In the genomic region with DNA sequence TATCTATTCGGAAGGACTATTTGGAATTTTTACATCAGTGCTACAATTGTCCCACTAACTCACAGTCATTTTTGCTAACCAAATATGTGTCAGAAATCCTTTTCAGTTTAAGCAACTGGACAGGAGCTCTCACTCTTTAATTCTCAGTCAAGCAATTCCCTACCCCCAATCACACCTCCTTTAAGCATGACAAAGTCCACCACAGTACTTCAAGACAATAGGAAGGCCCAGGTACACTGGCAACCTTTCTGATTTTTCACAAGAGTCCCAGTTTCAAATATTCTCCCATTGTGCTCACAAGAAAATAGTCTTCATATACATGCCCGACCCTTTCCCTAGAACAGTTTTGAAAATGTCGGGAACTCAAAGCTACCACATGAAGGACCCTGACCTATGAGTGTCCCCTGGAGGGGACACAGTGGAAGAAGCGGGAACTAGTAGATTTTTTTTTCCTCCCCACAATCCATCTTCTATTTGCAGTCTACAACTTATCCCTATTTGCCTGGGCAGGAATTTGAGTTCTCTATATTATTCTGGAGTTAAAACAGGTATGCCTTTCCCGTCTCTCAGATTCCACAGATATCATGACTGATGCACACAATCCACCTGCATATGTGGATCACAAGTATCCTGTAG, we compare ENCODE assay signal across 21 cellular contexts.
DNase-seq lines count a peak whose midpoint lies in the region; ATAC-seq, FAIRE-seq and TF ChIP-seq lines count a peak whose summit lies in the region.
"Had no signal": no experiment of that assay in that cellular context is flagged by ENCODE, and none has a peak within 500 bp of the region (broad histone marks: within the 10 kb centered on the region; RNA-seq: fewer than 3 reads in every experiment).

No MANE protein-coding gene starts in this region.

- H3K4me1 Mint-ChIP-seq in progenitor cell of endocrine pancreas (ENCODE audit: low read depth) = peaks cover 47% of the 10 kb centered on the region

- in situ Hi-C loops in HAP-1 (cut with MboI; ENCODE audit: low sequenced_read_pairs) = no loop called here

- no peak for TF ChIP-seq POLR2A in GM12891 (IDR thresholded peaks at IDR 0.05; ENCODE audit: low read depth, low read length)

- H3K4me1 ChIP-seq in PC-9 (replicated peaks; ENCODE audit: insufficient read depth) (peaks cover 39% of the 10 kb centered on the region), hepatocyte (ENCODE audit: insufficient read depth) (peaks cover 21% of the 10 kb centered on the region), aorta (ENCODE audit: control insufficient read depth in 1 of 2, insufficient read depth in 2 of 2, low read length in 2 of 2) (peaks cover 2 to 5% of the 10 kb centered on the region in 2 donors), HAP-1 (peaks cover 44% of the 10 kb centered on the region)
- H3K4me1 ChIP-seq: BLaER1 had no signal

- no peak overlapping the region for H2AFZ ChIP-seq in PC-9
- H2AFZ ChIP-seq in hepatocyte = no peak overlapping the region

- DNase-seq in GM12891 (ENCODE audit: insufficient read length, low spot score) (no peak), PC-9 (no peak), hepatocyte (ENCODE audit: low spot score) (no peak), progenitor cell of endocrine pancreas (ENCODE audit: low spot score, unreplicated experiment) (no peak), aorta (no peak), NCI-H524 (lab: John Stamatoyannopoulos, UW) (no peak), HAP-1 (ENCODE audit: low spot score in 2 of 2) (no peak), NCI-H1105 (lab: John Stamatoyannopoulos, UW) (no peak)
- DNase-seq: hippocampal formation; left ventricle myocardium inferior; naive B cell; NCI-H1694; stimulated activated CD4-positive, alpha-beta T cell treated with anti-CD3 and anti-CD28 coated beads, Interleukin-4, amount 100 ng/mL, for 4 hours had no signal

- no peak for ATAC-seq in aorta (ENCODE audit: low FRiP score)

- POLR2A ChIA-PET in PC-9 (lab: Charles Lee; ENCODE audit: unreplicated experiment) = no interaction called here

- H4K20me1 ChIP-seq in PC-9 (ENCODE audit: insufficient read depth) = no peaks in the 10 kb centered on the region
- no peaks in the 10 kb centered on the region for H4K20me1 ChIP-seq in hepatocyte (ENCODE audit: insufficient read depth, poor library complexity, severe bottlenecking)
- H4K20me1 ChIP-seq: BLaER1 had no signal

- CTCF ChIA-PET in PC-9 (lab: Charles Lee) = no interaction called here

- H3K36me3 ChIP-seq in PC-9 (ENCODE audit: low read depth) (no peaks in the 10 kb centered on the region), hepatocyte (replicated peaks; ENCODE audit: insufficient read depth, low read depth) (no peaks in the 10 kb centered on the region), aorta (ENCODE audit: control insufficient read depth in 1 of 2, insufficient read depth in 2 of 2, low read length in 1 of 2) (no peaks in the 10 kb centered on the region), HAP-1 (replicated peaks) (no peaks in the 10 kb centered on the region)
- H3K36me3 ChIP-seq: BLaER1, left ventricle myocardium inferior had no signal

- no peaks in the 10 kb centered on the region for H3K9me3 ChIP-seq in PC-9 (ENCODE audit: insufficient read depth, low read depth)
- no peaks in the 10 kb centered on the region for H3K9me3 ChIP-seq in hepatocyte (ENCODE audit: low read depth)
- no peaks in the 10 kb centered on the region for H3K9me3 ChIP-seq in aorta (ENCODE audit: control insufficient read depth, low read length)
- no peaks in the 10 kb centered on the region for H3K9me3 ChIP-seq in HAP-1
- H3K9me3 ChIP-seq: BLaER1, left ventricle myocardium inferior had no signal

- H3K9me2 ChIP-seq in PC-9 (ENCODE audit: insufficient read depth) (peaks cover 5% of the 10 kb centered on the region; the same call in 1 of the 2 replicates), hepatocyte (replicated peaks; ENCODE audit: insufficient read depth) (no peaks in the 10 kb centered on the region)

- H3K27ac ChIP-seq in PC-9 = peak overlapping the region; percentile 56
- H3K27ac ChIP-seq in hepatocyte = peak overlapping the region; percentile 79
- H3K27ac ChIP-seq in aorta (ENCODE audit: low read depth in 1 of 2, low read length in 2 of 2) = no peak overlapping the region
- H3K27ac ChIP-seq: BLaER1, SK-N-MC had no signal

- TSS peak; percentile 89 for BruUV-seq in PC-9 (replicated peaks; lab: Mats Ljungman, UMichigan)

- TF ChIP-seq CTCF in PC-9 (conservative IDR thresholded peaks at IDR 0.05) (no peak), hepatocyte (IDR thresholded peaks at IDR 0.05; ENCODE audit: poor library complexity) (no peak), progenitor cell of endocrine pancreas (IDR thresholded peaks at IDR 0.05; ENCODE audit: unreplicated experiment) (no peak)

- H3K27ac Mint-ChIP-seq in progenitor cell of endocrine pancreas = peak overlapping the region; percentile 96
- H3K27ac Mint-ChIP-seq: activated CD4-positive, alpha-beta memory T cell treated with anti-CD3 and anti-CD28 coated beads for 36 hours; mesothelial cell of epicardium; naive B cell; T-helper 1 cell treated with Interleukin-12 subunit alpha and Interleukin-12 subunit beta and Interleukin-4 antibody, amounts not matched to agents 30 μg/mL and 1 μg/mL, for 36 hours had no signal

- H3F3A ChIP-seq in PC-9 (ENCODE audit: insufficient read depth, low read depth) = no peaks in the 10 kb centered on the region

- peak; percentile 57 for FAIRE-seq in GM12891 (lab: Jason Lieb, UNC)
- FAIRE-seq: TTC549 had no signal

- no peaks in the 10 kb centered on the region for H3K27me3 Mint-ChIP-seq in progenitor cell of endocrine pancreas
- H3K27me3 Mint-ChIP-seq: activated CD4-positive, alpha-beta memory T cell treated with anti-CD3 and anti-CD28 coated beads for 36 hours; brain; IgD-negative memory B cell; naive B cell had no signal

- H3K27me3 ChIP-seq in PC-9 (ENCODE audit: insufficient read depth, low read depth) (no peaks in the 10 kb centered on the region), hepatocyte (no peaks in the 10 kb centered on the region), aorta (ENCODE audit: control insufficient read depth in 1 of 2, insufficient read depth in 2 of 2, low read length in 1 of 2) (no peaks in the 10 kb centered on the region), HAP-1 (ENCODE audit: low read depth) (no peaks in the 10 kb centered on the region)
- H3K27me3 ChIP-seq: BLaER1 had no signal

- H3K9me3 Mint-ChIP-seq in progenitor cell of endocrine pancreas (ENCODE audit: low read depth) = no peaks in the 10 kb centered on the region
- H3K9me3 Mint-ChIP-seq: activated CD4-positive, alpha-beta memory T cell treated with anti-CD3 and anti-CD28 coated beads for 36 hours; brain; IgD-negative memory B cell; mesothelial cell of epicardium; naive B cell; T-helper 1 cell treated with Interleukin-12 subunit alpha and Interleukin-12 subunit beta and Interleukin-4 antibody, amounts not matched to agents 30 μg/mL and 1 μg/mL, for 36 hours had no signal

- H3K4me2 ChIP-seq in PC-9 (peak overlapping the region; percentile 45), hepatocyte (peak overlapping the region; percentile 48)
- H3K4me2 ChIP-seq: BLaER1 had no signal

- H3K36me3 Mint-ChIP-seq in progenitor cell of endocrine pancreas (ENCODE audit: insufficient read depth) = no peaks in the 10 kb centered on the region
- H3K36me3 Mint-ChIP-seq: brain, mesothelial cell of epicardium had no signal

- H3K4me3 ChIP-seq in PC-9 = no peak overlapping the region
- H3K4me3 ChIP-seq in hepatocyte = no peak overlapping the region
- no peak overlapping the region for H3K4me3 ChIP-seq in aorta (ENCODE audit: low read length in 2 of 2)
- H3K4me3 ChIP-seq in HAP-1 = no peak overlapping the region
- H3K4me3 ChIP-seq: BLaER1, left ventricle myocardium inferior, SK-N-MC had no signal

- H3K4me3 Mint-ChIP-seq in progenitor cell of endocrine pancreas (ENCODE audit: low read depth) = peak overlapping the region; percentile 2
- H3K4me3 Mint-ChIP-seq: activated CD4-positive, alpha-beta memory T cell treated with anti-CD3 and anti-CD28 coated beads for 36 hours; brain; IgD-negative memory B cell; mesothelial cell of epicardium; naive B cell; T-helper 1 cell treated with Interleukin-12 subunit alpha and Interleukin-12 subunit beta and Interleukin-4 antibody, amounts not matched to agents 30 μg/mL and 1 μg/mL, for 36 hours had no signal

- WGBS in hepatocyte (ENCODE audit: low lambda C conversion rate, missing lambda C conversion rate) = 83% methylated on average over 5 of the region's 5 CpGs
- WGBS in aorta, 2 donors = 95 to 98% methylated on average over 5 of the region's 5 CpGs

- intact Hi-C loops in PC-9 (cut with micrococcal nuclease; ENCODE audit: unreplicated experiment) (loop anchor here (5.0 kb wide), 1 partner anchor 210 kb away; no protein-coding TSS in a partner anchor), aorta (cut with DNase I) (no loop called here)

- no peaks in the 10 kb centered on the region for H3K79me2 ChIP-seq in PC-9 (ENCODE audit: low read depth)
- H3K79me2 ChIP-seq in hepatocyte = peaks cover 3% of the 10 kb centered on the region

TF ChIP-seq in GM12891, 5 proteins besides CTCF, POLR2A, EP300 and RAD21:
- TF ChIP-seq PAX5 (IDR thresholded peaks at IDR 0.05; ENCODE audit: insufficient read depth, low read length, severe bottlenecking) = no peak
- TF ChIP-seq TAF1 (IDR thresholded peaks at IDR 0.05; ENCODE audit: low read depth, low read length) = no peak
- no peak for TF ChIP-seq POLR2AphosphoS5 (IDR thresholded peaks at IDR 0.05; ENCODE audit: low read depth, low read length)
- no peak for TF ChIP-seq POU2F2 (IDR thresholded peaks at IDR 0.05; ENCODE audit: low read depth, low read length)
- no peak for TF ChIP-seq SPI1 (IDR thresholded peaks at IDR 0.05; ENCODE audit: low read depth, low read length)

Comparison
In these comparisons a context has a peak if more than half of its experiments do, and no peak if none do; other contexts are left out.
1. H3K27ac ChIP-seq: peak in PC-9 (single experiment) and hepatocyte (single experiment); none in aorta (0 of 2).